ENCODE assay signal across 12 cellular contexts in the genomic region with DNA sequence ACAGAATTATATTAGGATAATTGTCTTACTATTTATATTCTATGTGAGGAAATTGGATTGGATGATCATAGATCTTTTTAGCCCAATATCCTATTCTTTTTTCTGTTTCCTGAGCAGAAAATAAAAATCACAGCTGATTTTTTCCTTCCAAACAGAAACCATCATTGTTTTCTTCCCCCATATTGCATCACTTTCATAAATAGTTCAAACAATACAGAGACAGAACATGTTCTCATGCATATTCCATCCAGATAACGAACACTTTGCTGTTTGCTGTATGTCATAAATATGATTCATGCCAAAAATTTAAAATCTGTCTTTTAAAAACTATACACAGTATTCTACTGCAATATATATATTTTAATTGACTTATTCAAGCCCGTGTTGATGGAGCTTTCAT. TPM values are rescaled to one million over a fixed set of nuclear protein-coding genes. Genes with fewer than 3 reads are reported as not detected.
A peak's percentile ranks its signal among the peaks of the same experiment; 100 is the strongest.
DNase-seq lines count a peak whose midpoint lies in the region; ATAC-seq and TF ChIP-seq lines count a peak whose summit lies in the region.
"Had no signal": no experiment of that assay in that cellular context is flagged by ENCODE, and none has a peak within 500 bp of the region (broad histone marks: within the 10 kb centered on the region; RNA-seq: fewer than 3 reads in every experiment).

No MANE protein-coding gene starts in this region.

- DNase-seq in OCI-M1 (lab: John Stamatoyannopoulos, UW) (peak; percentile 25), cardiac fibroblast (ENCODE audit: low read depth in 2 of 2) (peak; percentile 33 to 60), foreskin keratinocyte (peak in 1 of 2 donors; percentile 17), COR-L47 (lab: John Stamatoyannopoulos, UW) (no peak)
- DNase-seq in activated naive CD8-positive, alpha-beta T cell treated with anti-CD3 and anti-CD28 coated beads, Interleukin-2, amount 50 U/mL, for 24 hours, result no peak
- DNase-seq: CD8-positive, alpha-beta memory T cell; GM23248 had no signal

- TF ChIP-seq POLR2A in gastroesophageal sphincter (IDR thresholded peaks at IDR 0.05), result no peak

- H3K36me3 ChIP-seq in gastroesophageal sphincter, result no peaks in the 10 kb centered on the region
- H3K36me3 ChIP-seq: BLaER1 had no signal

- peaks cover 16% of the 10 kb centered on the region for H3K4me1 ChIP-seq in foreskin keratinocyte
- no peaks in the 10 kb centered on the region for H3K4me1 ChIP-seq in gastroesophageal sphincter
- H3K4me1 ChIP-seq: A549, BLaER1 had no signal

- H3K9me3 Mint-ChIP-seq in activated naive CD8-positive, alpha-beta T cell treated with anti-CD3 and anti-CD28 coated beads, Interleukin-2, amount 50 U/mL, for 24 hours, result peaks cover 11% of the 10 kb centered on the region

- ATAC-seq in foreskin keratinocyte (no peak), gastroesophageal sphincter (no peak), GM19467 (IDR thresholded peaks at IDR 0.05; ENCODE audit: unreplicated experiment) (no peak)
- no peak for ATAC-seq in activated naive CD8-positive, alpha-beta T cell treated with anti-CD3 and anti-CD28 coated beads, Interleukin-2, amount 50 U/mL, for 24 hours
- ATAC-seq: A549, HCT116 had no signal

- H3K27ac Mint-ChIP-seq in activated naive CD8-positive, alpha-beta T cell treated with anti-CD3 and anti-CD28 coated beads, Interleukin-2, amount 50 U/mL, for 24 hours, result no peak overlapping the region
- H3K27ac Mint-ChIP-seq: CD8-positive, alpha-beta memory T cell had no signal

- peaks cover 8% of the 10 kb centered on the region for H3K36me3 Mint-ChIP-seq in activated naive CD8-positive, alpha-beta T cell treated with anti-CD3 and anti-CD28 coated beads, Interleukin-2, amount 50 U/mL, for 24 hours (ENCODE audit: low read depth)

- H3K4me3 Mint-ChIP-seq in activated naive CD8-positive, alpha-beta T cell treated with anti-CD3 and anti-CD28 coated beads, Interleukin-2, amount 50 U/mL, for 24 hours, result no peak overlapping the region
- H3K4me3 Mint-ChIP-seq: CD8-positive, alpha-beta memory T cell had no signal

- H3K27me3 Mint-ChIP-seq in activated naive CD8-positive, alpha-beta T cell treated with anti-CD3 and anti-CD28 coated beads, Interleukin-2, amount 50 U/mL, for 24 hours, result peaks cover 6% of the 10 kb centered on the region

- TF ChIP-seq EP300 in gastroesophageal sphincter (IDR thresholded peaks at IDR 0.05), result no peak

- no peak overlapping the region for H3K4me3 ChIP-seq in cardiac fibroblast (replicated peaks in 1 of 2; ENCODE audit: low read depth in 2 of 2, low read length in 2 of 2)
- H3K4me3 ChIP-seq in gastroesophageal sphincter, result no peak overlapping the region
- H3K4me3 ChIP-seq: A549, BLaER1, GM23248 had no signal

- TF ChIP-seq CTCF in cardiac fibroblast (IDR thresholded peaks at IDR 0.05; ENCODE audit: low read depth, low read length), result no peak
- TF ChIP-seq CTCF in foreskin keratinocyte (conservative IDR thresholded peaks at IDR 0.05), result no peak
- no peak for TF ChIP-seq CTCF in gastroesophageal sphincter (IDR thresholded peaks at IDR 0.05)

- H3K27ac ChIP-seq in foreskin keratinocyte (peak overlapping the region; percentile 71), gastroesophageal sphincter (no peak overlapping the region)
- H3K27ac ChIP-seq: A549, BLaER1, GM23248 had no signal

- H3K4me1 Mint-ChIP-seq in activated naive CD8-positive, alpha-beta T cell treated with anti-CD3 and anti-CD28 coated beads, Interleukin-2, amount 50 U/mL, for 24 hours, result peaks cover 3% of the 10 kb centered on the region
- H3K4me1 Mint-ChIP-seq: CD8-positive, alpha-beta memory T cell had no signal

- 57% methylated on average over 2 of the region's 2 CpGs for WGBS in gastroesophageal sphincter (ENCODE audit: low coverage in 1 of 2), 2 donors

- peaks cover 0 to 19% (median 0%) of the 10 kb centered on the region in 3 donors for H3K9me3 ChIP-seq in gastroesophageal sphincter

- H3K27me3 ChIP-seq in foreskin keratinocyte, result no peaks in the 10 kb centered on the region
- H3K27me3 ChIP-seq in gastroesophageal sphincter, result no peaks in the 10 kb centered on the region
- H3K27me3 ChIP-seq: BLaER1 had no signal

RNA-seq across cellular contexts. Expression of a gene that starts 22.0 kb away (rescaled TPM):
- total RNA-seq in foreskin keratinocyte (54.2 and 59.3 TPM in 2 replicates), gastroesophageal sphincter (100 to 1,000 TPM in 3 of 4 donors, 10 to 100 TPM in 1; 92.9 to 157 (median 131) TPM)
- 30.3 and 33.8 TPM in 2 replicates for polyA plus RNA-seq in foreskin keratinocyte

Comparison
In these comparisons a context has a peak if more than half of its experiments do, and no peak if none do; other contexts are left out.
1. DNase-seq: peak in OCI-M1 (single experiment) and cardiac fibroblast (2 of 2); none in activated naive CD8-positive, alpha-beta T cell treated with anti-CD3 and anti-CD28 coated beads, Interleukin-2, amount 50 U/mL, for 24 hours (single experiment) and COR-L47 (single experiment).